25 cellular contexts compared by ENCODE assay signal in genomic region chr5:88858392-88858791, GRCh38. TPM values are rescaled to one million over a fixed set of nuclear protein-coding genes. Genes with fewer than 3 reads are reported as not detected.
DNase-seq lines count a peak whose midpoint lies in the region; ATAC-seq, FAIRE-seq and TF ChIP-seq lines count a peak whose summit lies in the region.
"Had no signal": no experiment of that assay in that cellular context is flagged by ENCODE, and none has a peak within 500 bp of the region (broad histone marks: within the 10 kb centered on the region; RNA-seq: fewer than 3 reads in every experiment).

No MANE protein-coding gene starts in this region.

- POLR2A ChIA-PET in GM12878 (lab: Charles Lee): no interaction called here

- peak; percentile 37; the same call in 1 of the 2 replicates for TF ChIP-seq POLR2A in GM12878 (IDR thresholded peaks at IDR 0.05; ENCODE audit: low read depth, low read length)

- WGBS in GM12878 (ENCODE audit: insufficient coverage, insufficient replicate concordance, low lambda C conversion rate, missing lambda C conversion rate): 97% methylated on average over 1 of the region's 1 CpG

- no peak overlapping the region for H3K9ac ChIP-seq in GM12878 (ENCODE audit: control insufficient read depth, insufficient read depth, low read length)
- H3K9ac ChIP-seq: BLaER1 treated with 17β-estradiol and CSF1 and Interleukin-3, amounts not matched to agents 10 nM and 100 nM; GM23248 had no signal

- H3K4me1 ChIP-seq in cardiac muscle cell (ENCODE audit: low read depth): peaks cover 5% of the 10 kb centered on the region
- H3K4me1 ChIP-seq in GM12878 (ENCODE audit: control insufficient read depth, insufficient read depth, low read length): no peaks in the 10 kb centered on the region
- H3K4me1 ChIP-seq: BE2C had no signal

- H3K79me2 ChIP-seq in GM12878 (ENCODE audit: control insufficient read depth, insufficient read depth, low read length): peaks cover 67% of the 10 kb centered on the region

- H3K9me3 ChIP-seq in cardiac muscle cell (ENCODE audit: low read depth) (no peaks in the 10 kb centered on the region), GM12878 (replicated peaks; ENCODE audit: control insufficient read depth, insufficient read depth, low read length) (peaks cover 43% of the 10 kb centered on the region)
- H3K9me3 ChIP-seq: BE2C had no signal

- H4K20me1 ChIP-seq in GM12878 (ENCODE audit: control insufficient read depth, insufficient read depth): no peaks in the 10 kb centered on the region

- RAD21 ChIA-PET in GM12878 (lab: Charles Lee; ENCODE audit: unreplicated experiment): no interaction called here

- H3K27ac Mint-ChIP-seq in naive B cell: peak overlapping the region in 5 of 6 donors; percentile 13 to 46 (median 26)
- no peak overlapping the region for H3K27ac Mint-ChIP-seq in activated naive CD4-positive, alpha-beta T cell treated with anti-CD3 and anti-CD28 coated beads, Interleukin-2, amount 10 ng/mL, durations not matched to agents 7 days and 5 days
- H3K27ac Mint-ChIP-seq: CD14-positive monocyte; CD4-positive, alpha-beta T cell; CD8-positive, alpha-beta memory T cell had no signal

- H3K27me3 ChIP-seq in cardiac muscle cell (no peaks in the 10 kb centered on the region), GM12878 (replicated peaks in 1 of 2; ENCODE audit: control insufficient read depth in 2 of 2, insufficient read depth in 2 of 2, low read length in 1 of 2) (no peaks in the 10 kb centered on the region)
- H3K27me3 ChIP-seq: BE2C; BLaER1 treated with 17β-estradiol and CSF1 and Interleukin-3, amounts not matched to agents 10 nM and 100 nM had no signal

- H3K36me3 ChIP-seq in cardiac muscle cell (peaks cover 31% of the 10 kb centered on the region), GM12878 (ENCODE audit: control insufficient read depth in 2 of 2, insufficient read depth in 2 of 2, low read length in 1 of 2) (peaks cover 0 to 53% of the 10 kb centered on the region in 2 experiments)
- H3K36me3 ChIP-seq: BE2C had no signal

- in situ Hi-C loops in GM12878 (cut with MboI): no loop called here

- H3K4me3 Mint-ChIP-seq in naive B cell: no peak overlapping the region
- no peak overlapping the region for H3K4me3 Mint-ChIP-seq in activated naive CD4-positive, alpha-beta T cell treated with anti-CD3 and anti-CD28 coated beads, Interleukin-2, amount 10 ng/mL, durations not matched to agents 7 days and 5 days
- H3K4me3 Mint-ChIP-seq: CD14-positive monocyte; CD4-positive, alpha-beta T cell; CD8-positive, alpha-beta memory T cell had no signal

- peaks cover 39 to 50% of the 10 kb centered on the region in 2 donors for H3K36me3 Mint-ChIP-seq in naive B cell
- no peaks in the 10 kb centered on the region for H3K36me3 Mint-ChIP-seq in activated naive CD4-positive, alpha-beta T cell treated with anti-CD3 and anti-CD28 coated beads, Interleukin-2, amount 10 ng/mL, durations not matched to agents 7 days and 5 days
- H3K36me3 Mint-ChIP-seq: CD8-positive, alpha-beta memory T cell had no signal

- H3K27ac ChIP-seq in cardiac muscle cell: peak overlapping the region; percentile 63
- no peak overlapping the region for H3K27ac ChIP-seq in GM12878 (ENCODE audit: control insufficient read depth, insufficient read depth)
- H3K27ac ChIP-seq: 22Rv1; BLaER1 treated with 17β-estradiol and CSF1 and Interleukin-3, amounts not matched to agents 10 nM and 100 nM; GM23248 had no signal

- no peak for TF ChIP-seq CTCF in cardiac muscle cell (IDR thresholded peaks at IDR 0.05; ENCODE audit: low read depth, low read length)
- no peak for TF ChIP-seq CTCF in GM12878 (IDR thresholded peaks at IDR 0.05 in 2 of 3, conservative IDR thresholded peaks at IDR 0.05 in 1 of 3; ENCODE audit: control insufficient read depth in 2 of 3, extremely low read depth in 1 of 3, insufficient read depth in 1 of 3, low read depth in 3 of 3, low read length in 3 of 3)

- H3K27me3 Mint-ChIP-seq in naive B cell: no peaks in the 10 kb centered on the region
- H3K27me3 Mint-ChIP-seq in activated naive CD4-positive, alpha-beta T cell treated with anti-CD3 and anti-CD28 coated beads, Interleukin-2, amount 10 ng/mL, durations not matched to agents 7 days and 5 days: no peaks in the 10 kb centered on the region
- H3K27me3 Mint-ChIP-seq: CD4-positive, alpha-beta T cell; CD8-positive, alpha-beta memory T cell had no signal

- DNase-seq in cardiac muscle cell (ENCODE audit: low read depth in 1 of 2, low spot score in 1 of 2) (no peak), Right ventricle myocardium inferior (ENCODE audit: missing footprints) (no peak), GM12878 (ENCODE audit: low read depth, low spot score) (no peak), naive B cell (no peak), RKO (ENCODE audit: low spot score) (no peak)
- no peak for DNase-seq in activated naive CD4-positive, alpha-beta T cell treated with anti-CD3 and anti-CD28 coated beads, Interleukin-2, amount 10 ng/mL, durations not matched to agents 7 days and 5 days
- DNase-seq: BE2C; CD4-positive, alpha-beta T cell; CD8-positive, alpha-beta memory T cell; DMS 273 treated with DMSO at 0.1 percent for 48 hours; DMS79; EL; GDM1; GM23248; H7; HCEC 1CT had no signal

- H3K4me1 Mint-ChIP-seq in naive B cell: peaks cover 33 to 75% (median 47%) of the 10 kb centered on the region in 3 donors
- no peaks in the 10 kb centered on the region for H3K4me1 Mint-ChIP-seq in activated naive CD4-positive, alpha-beta T cell treated with anti-CD3 and anti-CD28 coated beads, Interleukin-2, amount 10 ng/mL, durations not matched to agents 7 days and 5 days
- H3K4me1 Mint-ChIP-seq: CD14-positive monocyte; CD8-positive, alpha-beta memory T cell had no signal

- SMC1A ChIA-PET in GM12878 (lab: Charles Lee; ENCODE audit: uncharacterized antibody, unreplicated experiment): no interaction called here

- intact Hi-C loops in Right ventricle myocardium inferior (cut with DNase I) (no loop called here), GM12878 (cut with micrococcal nuclease; ENCODE audit: unreplicated experiment) (no loop called here)

- H3K4me3 ChIP-seq in cardiac muscle cell (no peak overlapping the region), GM12878 (no peak overlapping the region)
- H3K4me3 ChIP-seq: BLaER1 treated with 17β-estradiol and CSF1 and Interleukin-3, amounts not matched to agents 10 nM and 100 nM; GM23248 had no signal

- peaks cover 0 to 24% (median 18%) of the 10 kb centered on the region in 7 donors for H3K9me3 Mint-ChIP-seq in naive B cell
- no peaks in the 10 kb centered on the region for H3K9me3 Mint-ChIP-seq in activated naive CD4-positive, alpha-beta T cell treated with anti-CD3 and anti-CD28 coated beads, Interleukin-2, amount 10 ng/mL, durations not matched to agents 7 days and 5 days
- H3K9me3 Mint-ChIP-seq: CD4-positive, alpha-beta T cell had no signal

- CTCF ChIA-PET in GM12878 (lab: Yijun Ruan, JAX): no interaction called here
- CTCF ChIA-PET in activated naive CD4-positive, alpha-beta T cell treated with anti-CD3 and anti-CD28 coated beads, Interleukin-2, amount 10 ng/mL, durations not matched to agents 7 days and 5 days (lab: Charles Lee): no interaction called here

- no peak overlapping the region for H3K4me2 ChIP-seq in GM12878 (ENCODE audit: control insufficient read depth, insufficient read depth)
- H3K4me2 ChIP-seq: BLaER1 treated with 17β-estradiol and CSF1 and Interleukin-3, amounts not matched to agents 10 nM and 100 nM had no signal

- BruUV-seq in GM12878 (replicated peaks; lab: Mats Ljungman, UMichigan): no TSS peak

- no peak for FAIRE-seq in GM12878 (lab: Jason Lieb, UNC)
- FAIRE-seq: A204.1, D721Med, GM18507, H1 had no signal

- no peak for TF ChIP-seq RAD21 in GM12878 (IDR thresholded peaks at IDR 0.05; ENCODE audit: insufficient read depth, low read depth, low read length)

- H2AFZ ChIP-seq in GM12878 (ENCODE audit: control insufficient read depth, low read depth, low read length): no peak overlapping the region
- H2AFZ ChIP-seq: GM23248 had no signal

- TF ChIP-seq EP300 in GM12878 (IDR thresholded peaks at IDR 0.05; ENCODE audit: borderline replicate concordance in 1 of 2, control insufficient read depth in 1 of 2, low read depth in 2 of 2, low read length in 2 of 2): no peak

- ATAC-seq in Right ventricle myocardium inferior (no peak), GM12878 (no peak), naive B cell (ENCODE audit: low read depth in 2 of 2) (no peak), HG03045 (IDR thresholded peaks at IDR 0.05; ENCODE audit: unreplicated experiment) (no peak), HG03521 (IDR thresholded peaks at IDR 0.05; ENCODE audit: unreplicated experiment) (no peak)

TF ChIP-seq in GM12878, 131 proteins besides CTCF, POLR2A, EP300 and RAD21 (continues in another document):
- TF ChIP-seq BMI1 (IDR thresholded peaks at IDR 0.05; ENCODE audit: borderline replicate concordance): no peak
- TF ChIP-seq RFX5 (IDR thresholded peaks at IDR 0.05; ENCODE audit: low read depth, low read length): no peak
- TF ChIP-seq BCL11A (IDR thresholded peaks at IDR 0.05; ENCODE audit: low read depth, low read length): no peak
- TF ChIP-seq MAX (IDR thresholded peaks at IDR 0.05; ENCODE audit: low read depth, low read length): no peak
- no peak for TF ChIP-seq IKZF2 (IDR thresholded peaks at IDR 0.05)

RNA-seq across cellular contexts. Expression of gene MEF2C, which starts 24.6 kb away (rescaled TPM):
- total RNA-seq in cardiac muscle cell: 95.3 and 175 TPM in 2 replicates
- polyA plus RNA-seq in cardiac muscle cell: 107 and 137 TPM in 2 replicates
- 46.7 TPM for total RNA-seq in Right ventricle myocardium inferior
- total RNA-seq in GM12878 (2013; cell fraction: nucleolus; rRNA removed): 839 and 919 TPM in 2 replicates
- total RNA-seq in GM12878 (2014; rRNA removed): 175 and 219 TPM in 2 replicates
- total RNA-seq in GM12878 (2014; rRNA removed; fragmentation: Illumina TruSeq; extraction: Trizol): 220 and 236 TPM in 2 replicates
- total RNA-seq in GM12878 (2021): 207 and 225 TPM in 2 replicates
- polyA plus RNA-seq in GM12878 (2011; ENCODE audit: low read depth): 89.3 TPM
- 105 and 125 TPM in 2 replicates for polyA plus RNA-seq in GM12878 (2011; rRNA removed)
- polyA plus RNA-seq in GM12878 (2011; cell fraction: cytosol; rRNA removed): 139 and 145 TPM in 2 replicates
- polyA plus RNA-seq in GM12878 (2011; cell fraction: nucleus; rRNA removed): 105 and 117 TPM in 2 replicates
- polyA plus RNA-seq in GM12878 (2012): 115 and 139 TPM in 2 replicates
- polyA plus RNA-seq in GM12878 (2014; fragmentation: Illumina TruSeq; extraction: Trizol): 209 and 260 TPM in 2 replicates
- polyA plus RNA-seq in GM12878 (2014; fragmentation: Nextera tagmentation; extraction: Ambion mirVana): 100 to 1,000 TPM; 143 to 147 TPM
- 99.5 and 104 TPM in 2 replicates for polyA plus RNA-seq in GM12878 (2014; rRNA removed)
- 100 to 1,000 TPM; 186 to 199 TPM for polyA plus RNA-seq in GM12878 (2016; fragmentation: Nextera tagmentation; extraction: Ambion mirVana)
- polyA minus RNA-seq in GM12878 (2011; rRNA and poly(A)+ RNA removed): 323 and 371 TPM in 2 replicates
- 81.9 and 107 TPM in 2 replicates for polyA minus RNA-seq in GM12878 (2011; cell fraction: cytosol; rRNA and poly(A)+ RNA removed)
- 194 and 315 TPM in 2 replicates for polyA minus RNA-seq in GM12878 (2011; cell fraction: nucleus; rRNA and poly(A)+ RNA removed)
- 100 to 1,000 TPM; 402 to 547 (median 433) TPM for polyA plus RNA-seq in naive B cell (ENCODE audit: low read depth in 6 of 6)
- polyA plus RNA-seq: CD8-positive, alpha-beta memory T cell had no signal
